In the genomic region with DNA sequence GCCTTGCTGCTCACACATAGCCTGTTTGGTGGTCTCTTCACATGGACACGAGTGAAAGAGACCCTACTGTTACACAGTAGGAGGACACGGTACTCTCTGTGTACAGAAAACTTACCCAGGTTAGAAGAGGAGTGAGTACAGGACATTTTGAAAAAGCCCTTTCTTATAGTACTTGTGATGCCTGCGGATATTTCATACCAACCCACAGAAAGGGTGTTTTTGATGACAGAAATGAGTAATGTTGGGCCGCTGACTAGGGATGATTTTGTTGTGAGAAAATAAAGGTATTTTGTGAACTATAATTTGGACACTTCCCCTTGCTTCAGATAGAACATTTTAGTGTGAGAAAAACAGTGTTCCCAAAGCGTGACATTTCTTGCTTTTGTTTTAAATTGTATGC, we compare ENCODE assay signal across 18 cellular contexts. TPM values are rescaled to one million over a fixed set of nuclear protein-coding genes. Genes with fewer than 3 reads are reported as not detected.
DNase-seq lines count a peak whose midpoint lies in the region; ATAC-seq lines count a peak whose summit lies in the region.
"Had no signal": no experiment of that assay in that cellular context is flagged by ENCODE, and none has a peak within 500 bp of the region (broad histone marks: within the 10 kb centered on the region; RNA-seq: fewer than 3 reads in every experiment).

No MANE protein-coding gene starts in this region.

- H3K9me3 ChIP-seq in iPS-18a (ENCODE audit: control insufficient read depth, low read depth, low read length): no peaks in the 10 kb centered on the region
- H3K9me3 ChIP-seq in SJCRH30 (replicated peaks): no peaks in the 10 kb centered on the region
- H3K9me3 ChIP-seq in aorta (ENCODE audit: control insufficient read depth, low read length): no peaks in the 10 kb centered on the region
- H3K9me3 ChIP-seq: Caco-2 had no signal

- no peaks in the 10 kb centered on the region for H3K9me3 Mint-ChIP-seq in activated naive CD8-positive, alpha-beta T cell (ENCODE audit: low read depth)
- H3K9me3 Mint-ChIP-seq in activated naive CD8-positive, alpha-beta T cell treated with anti-CD3 and anti-CD28 coated beads for 36 hours: no peaks in the 10 kb centered on the region
- no peaks in the 10 kb centered on the region for H3K9me3 Mint-ChIP-seq in activated CD8-positive, alpha-beta T cell treated with anti-CD3 and anti-CD28 coated beads, Interleukin-2, amount 10 ng/mL, durations not matched to agents 7 days and 5 days (ENCODE audit: insufficient read depth)
- H3K9me3 Mint-ChIP-seq in activated CD4-positive, alpha-beta T cell treated with anti-CD3 and anti-CD28 coated beads, Interleukin-2, amount 10 ng/mL, durations not matched to agents 7 days and 5 days: no peaks in the 10 kb centered on the region
- H3K9me3 Mint-ChIP-seq: CD4-positive, CD25-positive, alpha-beta regulatory T cell had no signal

- H3K4me1 Mint-ChIP-seq in activated naive CD8-positive, alpha-beta T cell (ENCODE audit: low read depth): no peaks in the 10 kb centered on the region
- no peaks in the 10 kb centered on the region for H3K4me1 Mint-ChIP-seq in activated naive CD8-positive, alpha-beta T cell treated with anti-CD3 and anti-CD28 coated beads for 36 hours
- H3K4me1 Mint-ChIP-seq in activated CD8-positive, alpha-beta T cell treated with anti-CD3 and anti-CD28 coated beads, Interleukin-2, amount 10 ng/mL, durations not matched to agents 7 days and 5 days (ENCODE audit: low read depth): peaks cover 2% of the 10 kb centered on the region
- H3K4me1 Mint-ChIP-seq in activated CD4-positive, alpha-beta T cell treated with anti-CD3 and anti-CD28 coated beads, Interleukin-2, amount 10 ng/mL, durations not matched to agents 7 days and 5 days: no peaks in the 10 kb centered on the region

- H3K36me3 Mint-ChIP-seq in activated naive CD8-positive, alpha-beta T cell: peaks cover 3% of the 10 kb centered on the region
- peaks cover 18% of the 10 kb centered on the region for H3K36me3 Mint-ChIP-seq in activated naive CD8-positive, alpha-beta T cell treated with anti-CD3 and anti-CD28 coated beads for 36 hours
- peaks cover 31% of the 10 kb centered on the region for H3K36me3 Mint-ChIP-seq in activated CD8-positive, alpha-beta T cell treated with anti-CD3 and anti-CD28 coated beads, Interleukin-2, amount 10 ng/mL, durations not matched to agents 7 days and 5 days (ENCODE audit: low read depth)
- peaks cover 32% of the 10 kb centered on the region for H3K36me3 Mint-ChIP-seq in activated CD4-positive, alpha-beta T cell treated with anti-CD3 and anti-CD28 coated beads, Interleukin-2, amount 10 ng/mL, durations not matched to agents 7 days and 5 days (ENCODE audit: low read depth)

- H3K27ac ChIP-seq in iPS-18a (ENCODE audit: low read length): peak overlapping the region; percentile 6
- no peak overlapping the region for H3K27ac ChIP-seq in SJCRH30
- H3K27ac ChIP-seq in aorta (ENCODE audit: low read depth in 1 of 2, low read length in 2 of 2): no peak overlapping the region

- no peak overlapping the region for H3K9ac ChIP-seq in iPS-18a (ENCODE audit: low read length)

- intact Hi-C loops in aorta (cut with DNase I): no loop called here

- H3K27ac Mint-ChIP-seq in activated naive CD8-positive, alpha-beta T cell: peak overlapping the region; percentile 17
- no peak overlapping the region for H3K27ac Mint-ChIP-seq in activated naive CD8-positive, alpha-beta T cell treated with anti-CD3 and anti-CD28 coated beads for 36 hours
- peak overlapping the region; percentile 54 for H3K27ac Mint-ChIP-seq in activated CD8-positive, alpha-beta T cell treated with anti-CD3 and anti-CD28 coated beads, Interleukin-2, amount 10 ng/mL, durations not matched to agents 7 days and 5 days
- H3K27ac Mint-ChIP-seq in activated CD4-positive, alpha-beta T cell treated with anti-CD3 and anti-CD28 coated beads, Interleukin-2, amount 10 ng/mL, durations not matched to agents 7 days and 5 days: no peak overlapping the region

- no peak overlapping the region for H3K4me3 Mint-ChIP-seq in activated naive CD8-positive, alpha-beta T cell
- H3K4me3 Mint-ChIP-seq in activated naive CD8-positive, alpha-beta T cell treated with anti-CD3 and anti-CD28 coated beads for 36 hours: no peak overlapping the region
- no peak overlapping the region for H3K4me3 Mint-ChIP-seq in activated CD8-positive, alpha-beta T cell treated with anti-CD3 and anti-CD28 coated beads, Interleukin-2, amount 10 ng/mL, durations not matched to agents 7 days and 5 days
- H3K4me3 Mint-ChIP-seq in activated CD4-positive, alpha-beta T cell treated with anti-CD3 and anti-CD28 coated beads, Interleukin-2, amount 10 ng/mL, durations not matched to agents 7 days and 5 days: no peak overlapping the region
- H3K4me3 Mint-ChIP-seq: CD4-positive, CD25-positive, alpha-beta regulatory T cell had no signal

- H3K4me3 ChIP-seq in iPS-18a (ENCODE audit: low read length): no peak overlapping the region
- no peak overlapping the region for H3K4me3 ChIP-seq in SJCRH30
- H3K4me3 ChIP-seq in aorta (ENCODE audit: low read length in 2 of 2): no peak overlapping the region

- WGBS in aorta, 2 donors: 82 to 90% methylated on average over 5 of the region's 5 CpGs

- POLR2A ChIA-PET in activated CD8-positive, alpha-beta T cell treated with anti-CD3 and anti-CD28 coated beads, Interleukin-2, amount 10 ng/mL, durations not matched to agents 7 days and 5 days (lab: Charles Lee): no interaction called here
- POLR2A ChIA-PET in activated CD4-positive, alpha-beta T cell treated with anti-CD3 and anti-CD28 coated beads, Interleukin-2, amount 10 ng/mL, durations not matched to agents 7 days and 5 days (lab: Charles Lee): no interaction called here

- CTCF ChIA-PET in activated CD8-positive, alpha-beta T cell treated with anti-CD3 and anti-CD28 coated beads, Interleukin-2, amount 10 ng/mL, durations not matched to agents 7 days and 5 days (lab: Charles Lee): interaction anchor here (0.8 to 2.7 kb wide), 2 partner anchors 18 to 100 kb away, joined by 3 to 9 read pairs; a partner anchor contains a TSS
- CTCF ChIA-PET in activated CD4-positive, alpha-beta T cell treated with anti-CD3 and anti-CD28 coated beads, Interleukin-2, amount 10 ng/mL, durations not matched to agents 7 days and 5 days (lab: Charles Lee): no interaction called here

- H3K27me3 ChIP-seq in iPS-18a (ENCODE audit: control insufficient read depth, insufficient read depth, low read length) (no peaks in the 10 kb centered on the region), SJCRH30 (no peaks in the 10 kb centered on the region), aorta (ENCODE audit: control insufficient read depth in 1 of 2, insufficient read depth in 2 of 2, low read length in 1 of 2) (no peaks in the 10 kb centered on the region)

- peaks cover 13% of the 10 kb centered on the region for H3K36me3 ChIP-seq in iPS-18a (ENCODE audit: control insufficient read depth, low read depth, low read length)
- H3K36me3 ChIP-seq in SJCRH30: peaks cover 20% of the 10 kb centered on the region
- H3K36me3 ChIP-seq in aorta (ENCODE audit: control insufficient read depth in 1 of 2, insufficient read depth in 2 of 2, low read length in 1 of 2): peaks cover 0 to 4% of the 10 kb centered on the region in 2 donors

- H3K27me3 Mint-ChIP-seq in activated naive CD8-positive, alpha-beta T cell: no peaks in the 10 kb centered on the region
- H3K27me3 Mint-ChIP-seq in activated naive CD8-positive, alpha-beta T cell treated with anti-CD3 and anti-CD28 coated beads for 36 hours: no peaks in the 10 kb centered on the region
- H3K27me3 Mint-ChIP-seq in activated CD8-positive, alpha-beta T cell treated with anti-CD3 and anti-CD28 coated beads, Interleukin-2, amount 10 ng/mL, durations not matched to agents 7 days and 5 days (ENCODE audit: low read depth): no peaks in the 10 kb centered on the region
- no peaks in the 10 kb centered on the region for H3K27me3 Mint-ChIP-seq in activated CD4-positive, alpha-beta T cell treated with anti-CD3 and anti-CD28 coated beads, Interleukin-2, amount 10 ng/mL, durations not matched to agents 7 days and 5 days
- H3K27me3 Mint-ChIP-seq: CD4-positive, CD25-positive, alpha-beta regulatory T cell had no signal

- H3K4me1 ChIP-seq in iPS-18a (ENCODE audit: control insufficient read depth, low read depth, low read length): no peaks in the 10 kb centered on the region
- H3K4me1 ChIP-seq in SJCRH30: no peaks in the 10 kb centered on the region
- H3K4me1 ChIP-seq in aorta (ENCODE audit: control insufficient read depth in 1 of 2, insufficient read depth in 2 of 2, low read length in 2 of 2): no peaks in the 10 kb centered on the region
- H3K4me1 ChIP-seq: Caco-2 had no signal

- no peak for ATAC-seq in activated CD8-positive, alpha-beta T cell treated with anti-CD3 and anti-CD28 coated beads, Interleukin-2, amount 10 ng/mL, durations not matched to agents 7 days and 5 days
- no peak for ATAC-seq in aorta (ENCODE audit: low FRiP score)

- DNase-seq in activated naive CD8-positive, alpha-beta T cell treated with anti-CD3 and anti-CD28 coated beads for 36 hours: no peak
- DNase-seq in activated CD8-positive, alpha-beta T cell treated with anti-CD3 and anti-CD28 coated beads, Interleukin-2, amount 10 ng/mL, durations not matched to agents 7 days and 5 days: no peak
- DNase-seq in SJCRH30 (no peak), aorta (no peak)
- no peak for DNase-seq in activated CD4-positive, alpha-beta T cell treated with anti-CD3 and anti-CD28 coated beads, Interleukin-2, amount 10 ng/mL, durations not matched to agents 7 days and 5 days
- DNase-seq: Caco-2; CD4-positive, CD25-positive, alpha-beta regulatory T cell; DMS 273 treated with DMSO at 0.1 percent for 48 hours; DMS79 treated with DMSO at 0.1 percent for 48 hours; Kasumi-1; NCI-H1417; NCI-H1694 treated with DMSO at 0.1 percent for 48 hours; NCI-H2081 treated with DMSO at 0.1 percent for 48 hours; NCI-H446 treated with DMSO at 0.1 percent for 48 hours; NCI-H526 treated with DMSO at 0.1 percent for 48 hours; OCI-M1 had no signal

RNA-seq across cellular contexts. Expression of a gene that starts 18.2 kb away (rescaled TPM):
- 10 to 100 TPM; 24.5 to 26.5 TPM for total RNA-seq in activated naive CD8-positive, alpha-beta T cell treated with anti-CD3 and anti-CD28 coated beads for 36 hours
- total RNA-seq in activated CD8-positive, alpha-beta T cell treated with anti-CD3 and anti-CD28 coated beads, Interleukin-2, amount 10 ng/mL, durations not matched to agents 7 days and 5 days: 10 to 100 TPM; 15.4 to 15.7 TPM
- total RNA-seq in SJCRH30 (2014; rRNA removed; shearing (Covaris generic)): 44.1 and 44.4 TPM in 2 replicates
- 1 to 10 TPM; 5.7 to 6.6 TPM for total RNA-seq in aorta
- 10 to 100 TPM in 1 of 2 donors, 1 to 10 TPM in 1; 9.7 to 13.4 TPM for polyA plus RNA-seq in aorta
- total RNA-seq in activated CD4-positive, alpha-beta T cell treated with anti-CD3 and anti-CD28 coated beads, Interleukin-2, amount 10 ng/mL, durations not matched to agents 7 days and 5 days: 10 to 100 TPM; 10.1 to 12.0 TPM

RNA-seq across cellular contexts. Expression of a gene that starts 39.2 kb away (rescaled TPM):
- 10 to 100 TPM; 66.3 to 66.8 TPM for total RNA-seq in activated naive CD8-positive, alpha-beta T cell treated with anti-CD3 and anti-CD28 coated beads for 36 hours
- total RNA-seq in activated CD8-positive, alpha-beta T cell treated with anti-CD3 and anti-CD28 coated beads, Interleukin-2, amount 10 ng/mL, durations not matched to agents 7 days and 5 days: 10 to 100 TPM; 65.3 to 65.5 TPM
- 42.4 and 46.6 TPM in 2 replicates for total RNA-seq in SJCRH30 (2014; rRNA removed; shearing (Covaris generic))
- total RNA-seq in aorta: 10 to 100 TPM; 46.1 to 46.9 TPM
- 10 to 100 TPM; 55.2 to 55.3 TPM for polyA plus RNA-seq in aorta
- total RNA-seq in activated CD4-positive, alpha-beta T cell treated with anti-CD3 and anti-CD28 coated beads, Interleukin-2, amount 10 ng/mL, durations not matched to agents 7 days and 5 days: 10 to 100 TPM; 63.1 to 72.2 TPM

RNA-seq across cellular contexts. Expression of a gene that starts 54.6 kb away (rescaled TPM):
- 10 to 100 TPM; 51.1 to 51.7 TPM for total RNA-seq in activated naive CD8-positive, alpha-beta T cell treated with anti-CD3 and anti-CD28 coated beads for 36 hours
- total RNA-seq in activated CD8-positive, alpha-beta T cell treated with anti-CD3 and anti-CD28 coated beads, Interleukin-2, amount 10 ng/mL, durations not matched to agents 7 days and 5 days: 10 to 100 TPM; 42.1 to 44.2 TPM
- 78.4 and 97.5 TPM in 2 replicates for total RNA-seq in SJCRH30 (2014; rRNA removed; shearing (Covaris generic))
- 10 to 100 TPM; 36.3 to 42.0 TPM for total RNA-seq in aorta
- 10 to 100 TPM; 33.7 to 38.3 TPM for polyA plus RNA-seq in aorta
- total RNA-seq in activated CD4-positive, alpha-beta T cell treated with anti-CD3 and anti-CD28 coated beads, Interleukin-2, amount 10 ng/mL, durations not matched to agents 7 days and 5 days: 10 to 100 TPM; 34.1 to 34.7 TPM

Comparison
In these comparisons a context has a peak if more than half of its experiments do, and no peak if none do; other contexts are left out.
1. H3K27ac Mint-ChIP-seq: peak in activated naive CD8-positive, alpha-beta T cell (single experiment) and activated CD8-positive, alpha-beta T cell treated with anti-CD3 and anti-CD28 coated beads, Interleukin-2, amount 10 ng/mL, durations not matched to agents 7 days and 5 days (single experiment); none in activated naive CD8-positive, alpha-beta T cell treated with anti-CD3 and anti-CD28 coated beads for 36 hours (single experiment) and activated CD4-positive, alpha-beta T cell treated with anti-CD3 and anti-CD28 coated beads, Interleukin-2, amount 10 ng/mL, durations not matched to agents 7 days and 5 days (single experiment).